22 cellular contexts compared by ENCODE assay signal in genomic region chr7:11985971-11986370, GRCh38.
A peak's percentile ranks its signal among the peaks of the same experiment; 100 is the strongest.
DNase-seq lines count a peak whose midpoint lies in the region; TF ChIP-seq lines count a peak whose summit lies in the region.
"Had no signal": no experiment of that assay in that cellular context is flagged by ENCODE, and none has a peak within 500 bp of the region (broad histone marks: within the 10 kb centered on the region; RNA-seq: fewer than 3 reads in every experiment).

No MANE protein-coding gene starts in this region.

- TF ChIP-seq CTCF in PC-9 (conservative IDR thresholded peaks at IDR 0.05) (no peak), mesothelial cell of epicardium (IDR thresholded peaks at IDR 0.05; ENCODE audit: unreplicated experiment) (no peak), type B pancreatic cell (conservative IDR thresholded peaks at IDR 0.05) (no peak), neural progenitor cell (IDR thresholded peaks at IDR 0.05) (no peak), chondrocyte (IDR thresholded peaks at IDR 0.05) (no peak)

- H3K27ac Mint-ChIP-seq in mesothelial cell of epicardium (peak overlapping the region; percentile 91), type B pancreatic cell (peak overlapping the region; percentile 16), neural progenitor cell (no peak overlapping the region), chondrocyte (ENCODE audit: unreplicated experiment) (no peak overlapping the region)
- H3K27ac Mint-ChIP-seq: CD14-positive monocyte; CD4-positive, alpha-beta T cell; CD8-positive, alpha-beta memory T cell had no signal

- H3K27me3 ChIP-seq in PC-9 (ENCODE audit: insufficient read depth, low read depth) (no peaks in the 10 kb centered on the region), neural progenitor cell (no peaks in the 10 kb centered on the region)
- H3K27me3 ChIP-seq: BE2C; BLaER1 treated with 17β-estradiol and CSF1 and Interleukin-3, amounts not matched to agents 10 nM and 100 nM had no signal

- H2AFZ ChIP-seq in PC-9 (0 out of 2 replicates have a peak overlapping the region, but pooled peaks have one; percentile 19), neural progenitor cell (replicated peaks) (no peak overlapping the region)
- H2AFZ ChIP-seq: GM23248 had no signal

- intact Hi-C loops in PC-9 (cut with micrococcal nuclease; ENCODE audit: unreplicated experiment), result no loop called here

- H3K4me1 ChIP-seq in PC-9 (replicated peaks; ENCODE audit: insufficient read depth), result peaks cover 12% of the 10 kb centered on the region; the same call in 1 of the 2 replicates
- H3K4me1 ChIP-seq in neural progenitor cell, result no peaks in the 10 kb centered on the region
- H3K4me1 ChIP-seq: A549; BE2C; BLaER1 treated with 17β-estradiol and CSF1 and Interleukin-3, amounts not matched to agents 10 nM and 100 nM had no signal

- H3K79me2 ChIP-seq in PC-9 (ENCODE audit: low read depth) (no peaks in the 10 kb centered on the region), neural progenitor cell (ENCODE audit: low read depth) (no peaks in the 10 kb centered on the region)

- H3K27ac ChIP-seq in PC-9 (no peak overlapping the region), neural progenitor cell (no peak overlapping the region)
- H3K27ac ChIP-seq: A549; BLaER1 treated with 17β-estradiol and CSF1 and Interleukin-3, amounts not matched to agents 10 nM and 100 nM; GM23248 had no signal

- H3K4me1 Mint-ChIP-seq in mesothelial cell of epicardium, result peaks cover 18% of the 10 kb centered on the region
- H3K4me1 Mint-ChIP-seq in type B pancreatic cell (ENCODE audit: unreplicated experiment), result peaks cover 5% of the 10 kb centered on the region
- no peaks in the 10 kb centered on the region for H3K4me1 Mint-ChIP-seq in neural progenitor cell
- no peaks in the 10 kb centered on the region for H3K4me1 Mint-ChIP-seq in chondrocyte (ENCODE audit: low read depth)
- H3K4me1 Mint-ChIP-seq: CD14-positive monocyte; CD8-positive, alpha-beta memory T cell had no signal

- H3K9me3 Mint-ChIP-seq in mesothelial cell of epicardium, result peaks cover 37% of the 10 kb centered on the region
- H3K9me3 Mint-ChIP-seq in type B pancreatic cell, result peaks cover 5% of the 10 kb centered on the region
- no peaks in the 10 kb centered on the region for H3K9me3 Mint-ChIP-seq in neural progenitor cell
- H3K9me3 Mint-ChIP-seq in chondrocyte (ENCODE audit: low read depth), result peaks cover 13% of the 10 kb centered on the region

- H4K20me1 ChIP-seq in PC-9 (ENCODE audit: insufficient read depth) (no peaks in the 10 kb centered on the region), neural progenitor cell (ENCODE audit: low read depth) (no peaks in the 10 kb centered on the region)
- H4K20me1 ChIP-seq: BLaER1 treated with 17β-estradiol and CSF1 and Interleukin-3, amounts not matched to agents 10 nM and 100 nM had no signal

- POLR2A ChIA-PET in PC-9 (lab: Charles Lee; ENCODE audit: unreplicated experiment), result no interaction called here

- no peaks in the 10 kb centered on the region for H3K36me3 ChIP-seq in PC-9 (ENCODE audit: low read depth)
- no peaks in the 10 kb centered on the region for H3K36me3 ChIP-seq in neural progenitor cell
- H3K36me3 ChIP-seq: BE2C; BLaER1 treated with 17β-estradiol and CSF1 and Interleukin-3, amounts not matched to agents 10 nM and 100 nM had no signal

- no TSS peak for BruUV-seq in PC-9 (replicated peaks; lab: Mats Ljungman, UMichigan)

- H3K9ac ChIP-seq in neural progenitor cell, result no peak overlapping the region
- H3K9ac ChIP-seq: BLaER1 treated with 17β-estradiol and CSF1 and Interleukin-3, amounts not matched to agents 10 nM and 100 nM; GM23248 had no signal

- H3K36me3 Mint-ChIP-seq in mesothelial cell of epicardium (peaks cover 16% of the 10 kb centered on the region), type B pancreatic cell (peaks cover 7% of the 10 kb centered on the region), neural progenitor cell (no peaks in the 10 kb centered on the region), chondrocyte (ENCODE audit: low read depth) (peaks cover 1% of the 10 kb centered on the region)
- H3K36me3 Mint-ChIP-seq: CD14-positive monocyte; CD8-positive, alpha-beta memory T cell had no signal

- H3K4me3 ChIP-seq in PC-9, result no peak overlapping the region
- no peak overlapping the region for H3K4me3 ChIP-seq in neural progenitor cell
- H3K4me3 ChIP-seq: A549; BLaER1 treated with 17β-estradiol and CSF1 and Interleukin-3, amounts not matched to agents 10 nM and 100 nM; GM12878; GM23248 had no signal

- H3K9me3 ChIP-seq in PC-9 (ENCODE audit: insufficient read depth, low read depth), result peaks cover 15% of the 10 kb centered on the region
- no peaks in the 10 kb centered on the region for H3K9me3 ChIP-seq in neural progenitor cell (ENCODE audit: low read depth)
- H3K9me3 ChIP-seq: A549, BE2C had no signal

- H3K9me2 ChIP-seq in PC-9 (ENCODE audit: insufficient read depth), result 0 out of 2 replicates have a peak, but pooled peaks cover 3% of the 10 kb centered on the region

- H3K4me3 Mint-ChIP-seq in mesothelial cell of epicardium (peak overlapping the region; percentile 32), type B pancreatic cell (peak overlapping the region; percentile 10), neural progenitor cell (no peak overlapping the region), chondrocyte (ENCODE audit: unreplicated experiment) (no peak overlapping the region)
- H3K4me3 Mint-ChIP-seq: CD14-positive monocyte; CD4-positive, alpha-beta T cell; CD8-positive, alpha-beta memory T cell; H9 had no signal

- 0 out of 2 replicates have a peak overlapping the region, but pooled peaks have one; percentile 4 for H3K4me2 ChIP-seq in PC-9
- no peak overlapping the region for H3K4me2 ChIP-seq in neural progenitor cell
- H3K4me2 ChIP-seq: A549; BLaER1 treated with 17β-estradiol and CSF1 and Interleukin-3, amounts not matched to agents 10 nM and 100 nM had no signal

- H3F3A ChIP-seq in PC-9 (ENCODE audit: insufficient read depth, low read depth) (peaks cover 5% of the 10 kb centered on the region; the same call in 1 of the 2 replicates), neural progenitor cell (ENCODE audit: low read depth) (no peaks in the 10 kb centered on the region)

- DNase-seq in HT1080 (ENCODE audit: low read depth) (peak; percentile 0), PC-9 (no peak), mesothelial cell of epicardium (ENCODE audit: low spot score in 2 of 2, unreplicated experiment in 2 of 2) (no peak), type B pancreatic cell (ENCODE audit: extremely low spot score, unreplicated experiment) (no peak), neural progenitor cell (ENCODE audit: low spot score) (no peak), chondrocyte (ENCODE audit: low spot score) (no peak), NCI-H82 treated with DMSO at 0.1 percent for 48 hours (lab: John Stamatoyannopoulos, UW; ENCODE audit: unreplicated experiment) (no peak)
- DNase-seq: 8988T; ACHN; AML-193; BE2C; CD4-positive, alpha-beta T cell; CD8-positive, alpha-beta memory T cell; DMS153; EL; GDM1; GM23248; H9 had no signal

- CTCF ChIA-PET in PC-9 (lab: Charles Lee), result no interaction called here

- H3K27me3 Mint-ChIP-seq in mesothelial cell of epicardium (ENCODE audit: low read depth) (no peaks in the 10 kb centered on the region), type B pancreatic cell (no peaks in the 10 kb centered on the region), neural progenitor cell (ENCODE audit: insufficient read depth, low read depth) (no peaks in the 10 kb centered on the region), chondrocyte (ENCODE audit: low read depth) (no peaks in the 10 kb centered on the region)
- H3K27me3 Mint-ChIP-seq: CD4-positive, alpha-beta T cell; CD8-positive, alpha-beta memory T cell had no signal

Comparison
In these comparisons a context has a peak if more than half of its experiments do, and no peak if none do; other contexts are left out.
1. H3K27ac Mint-ChIP-seq: peak in mesothelial cell of epicardium (single experiment) and type B pancreatic cell (single experiment); none in neural progenitor cell (single experiment) and chondrocyte (single experiment).
2. H3K4me3 Mint-ChIP-seq: peak in mesothelial cell of epicardium (single experiment) and type B pancreatic cell (single experiment); none in neural progenitor cell (single experiment) and chondrocyte (single experiment).